Comparison of ENCODE assay signal across 8 cellular contexts in genomic region chr10:80468002-80468401, GRCh38. TPM values are rescaled to one million over a fixed set of nuclear protein-coding genes. Genes with fewer than 3 reads are reported as not detected.
DNase-seq lines count a peak whose midpoint lies in the region; ATAC-seq and TF ChIP-seq lines count a peak whose summit lies in the region.

No MANE protein-coding gene starts in this region.

- no peaks in the 10 kb centered on the region for H3K9me3 ChIP-seq in aorta (ENCODE audit: control insufficient read depth, low read length)

- H3K27me3 Mint-ChIP-seq in activated CD8-positive, alpha-beta T cell treated with anti-CD3 and anti-CD28 coated beads, Interleukin-2, amount 10 ng/mL, durations not matched to agents 7 days and 5 days (ENCODE audit: low read depth): no peaks in the 10 kb centered on the region

- H3K4me1 Mint-ChIP-seq in activated CD8-positive, alpha-beta T cell treated with anti-CD3 and anti-CD28 coated beads, Interleukin-2, amount 10 ng/mL, durations not matched to agents 7 days and 5 days (ENCODE audit: low read depth): peaks cover 98% of the 10 kb centered on the region

- H3K27me3 ChIP-seq in foreskin keratinocyte (no peaks in the 10 kb centered on the region), aorta (ENCODE audit: control insufficient read depth in 1 of 2, insufficient read depth in 2 of 2, low read length in 1 of 2) (no peaks in the 10 kb centered on the region)

- peak overlapping the region; percentile 72 for H3K4me3 Mint-ChIP-seq in activated CD8-positive, alpha-beta T cell treated with anti-CD3 and anti-CD28 coated beads, Interleukin-2, amount 10 ng/mL, durations not matched to agents 7 days and 5 days

- H3K27ac ChIP-seq in foreskin keratinocyte (peak overlapping the region; percentile 47), aorta (ENCODE audit: low read depth in 1 of 2, low read length in 2 of 2) (no peak overlapping the region)

- peaks cover 60% of the 10 kb centered on the region for H3K36me3 Mint-ChIP-seq in activated CD8-positive, alpha-beta T cell treated with anti-CD3 and anti-CD28 coated beads, Interleukin-2, amount 10 ng/mL, durations not matched to agents 7 days and 5 days (ENCODE audit: low read depth)

- no peaks in the 10 kb centered on the region for H3K36me3 ChIP-seq in aorta (ENCODE audit: control insufficient read depth in 1 of 2, insufficient read depth in 2 of 2, low read length in 1 of 2)

- 78 to 84% methylated on average over 6 of the region's 6 CpGs for WGBS in aorta, 2 donors

- H3K27ac Mint-ChIP-seq in activated CD8-positive, alpha-beta T cell treated with anti-CD3 and anti-CD28 coated beads, Interleukin-2, amount 10 ng/mL, durations not matched to agents 7 days and 5 days: peak overlapping the region; percentile 90

- CTCF ChIA-PET in activated CD8-positive, alpha-beta T cell treated with anti-CD3 and anti-CD28 coated beads, Interleukin-2, amount 10 ng/mL, durations not matched to agents 7 days and 5 days (lab: Charles Lee): interaction anchor here (0.6 to 35.6 kb wide), 10 partner anchors 8 to 90 kb away, joined by 3 to 1113 read pairs (median 4); no protein-coding TSS in a partner anchor
- CTCF ChIA-PET in HEK293T (lab: Yijun Ruan, JAX): interaction anchor here (2.4 kb wide), 1 partner anchor 37 kb away, joined by 7 read pairs; no protein-coding TSS in a partner anchor

- H3K4me1 ChIP-seq in foreskin keratinocyte (peaks cover 62% of the 10 kb centered on the region), aorta (ENCODE audit: control insufficient read depth in 1 of 2, insufficient read depth in 2 of 2, low read length in 2 of 2) (no peaks in the 10 kb centered on the region)

- POLR2A ChIA-PET in activated CD8-positive, alpha-beta T cell treated with anti-CD3 and anti-CD28 coated beads, Interleukin-2, amount 10 ng/mL, durations not matched to agents 7 days and 5 days (lab: Charles Lee): interaction anchor here (1.2 to 8.0 kb wide), 7 partner anchors 10 to 43 kb away, joined by 3 to 86 read pairs (median 7); partner anchors contain the start of gene TSPAN14
- POLR2A ChIA-PET in HEK293T (lab: Yijun Ruan, JAX): no interaction called here

- intact Hi-C loops in aorta (cut with DNase I): no loop called here

- DNase-seq in DMS153 treated with DMSO at 0.1 percent for 48 hours (lab: John Stamatoyannopoulos, UW; ENCODE audit: unreplicated experiment): peak; percentile 11
- DNase-seq in activated CD8-positive, alpha-beta T cell treated with anti-CD3 and anti-CD28 coated beads, Interleukin-2, amount 10 ng/mL, durations not matched to agents 7 days and 5 days: peak; percentile 76
- DNase-seq in foreskin keratinocyte: no peak
- DNase-seq in omental fat pad (ENCODE audit: low spot score): no peak
- peak; percentile 67 to 79 for DNase-seq in aorta
- no peak for DNase-seq in cerebellar cortex (ENCODE audit: low spot score)
- DNase-seq in HEK293T (ENCODE audit: extremely low spot score): no peak

- no peaks in the 10 kb centered on the region for H3K9me3 Mint-ChIP-seq in activated CD8-positive, alpha-beta T cell treated with anti-CD3 and anti-CD28 coated beads, Interleukin-2, amount 10 ng/mL, durations not matched to agents 7 days and 5 days (ENCODE audit: insufficient read depth)

- no peak overlapping the region for H3K4me3 ChIP-seq in aorta (ENCODE audit: low read length in 2 of 2)

- peak; percentile 59 for ATAC-seq in activated CD8-positive, alpha-beta T cell treated with anti-CD3 and anti-CD28 coated beads, Interleukin-2, amount 10 ng/mL, durations not matched to agents 7 days and 5 days
- ATAC-seq in foreskin keratinocyte (no peak), omental fat pad (ENCODE audit: low FRiP score) (peak; percentile 45), aorta (ENCODE audit: low FRiP score) (peak; percentile 76), HG03108 (IDR thresholded peaks at IDR 0.05; ENCODE audit: unreplicated experiment) (no peak)

- TF ChIP-seq CTCF in foreskin keratinocyte (conservative IDR thresholded peaks at IDR 0.05) (no peak), omental fat pad (IDR thresholded peaks at IDR 0.05) (no peak)

TF ChIP-seq in HEK293T, 16 proteins besides CTCF, POLR2A, EP300 and RAD21:
- TF ChIP-seq SUZ12 (IDR thresholded peaks at IDR 0.05) (no peak), BHLHE40 (IDR thresholded peaks at IDR 0.05; ENCODE audit: borderline replicate concordance) (no peak), ZNF384 (IDR thresholded peaks at IDR 0.05) (no peak), HDGF (IDR thresholded peaks at IDR 0.05; ENCODE audit: borderline replicate concordance) (no peak), ARNT (IDR thresholded peaks at IDR 0.05) (no peak), FOXK2 (IDR thresholded peaks at IDR 0.05) (no peak), LEF1 (IDR thresholded peaks at IDR 0.05; ENCODE audit: borderline replicate concordance) (no peak), FOXM1 (IDR thresholded peaks at IDR 0.05; ENCODE audit: borderline replicate concordance) (no peak), SP1 (IDR thresholded peaks at IDR 0.05) (no peak), ELF4 (IDR thresholded peaks at IDR 0.05) (no peak), FOXA1 (IDR thresholded peaks at IDR 0.05) (no peak), PKNOX1 (IDR thresholded peaks at IDR 0.05) (no peak), TARDBP (IDR thresholded peaks at IDR 0.05) (no peak)

RNA-seq across cellular contexts. Expression of gene TSPAN14, which starts 13.9 kb away (rescaled TPM):
- total RNA-seq in activated CD8-positive, alpha-beta T cell treated with anti-CD3 and anti-CD28 coated beads, Interleukin-2, amount 10 ng/mL, durations not matched to agents 7 days and 5 days: 100 to 1,000 TPM; 109 to 117 TPM
- total RNA-seq in foreskin keratinocyte (105 and 139 TPM in 2 replicates), omental fat pad (100 to 1,000 TPM in 2 of 4 donors, 10 to 100 TPM in 2; 42.4 to 114 (median 91.6) TPM), aorta (10 to 100 TPM; 59.5 to 61.5 TPM)
- polyA plus RNA-seq in foreskin keratinocyte (76.4 and 110 TPM in 2 replicates), aorta (10 to 100 TPM; 12.3 to 13.8 TPM)

RNA-seq across cellular contexts. Expression of gene PRXL2A, which starts 59.7 kb away (rescaled TPM):
- 10 to 100 TPM; 14.9 to 15.3 TPM for total RNA-seq in activated CD8-positive, alpha-beta T cell treated with anti-CD3 and anti-CD28 coated beads, Interleukin-2, amount 10 ng/mL, durations not matched to agents 7 days and 5 days
- total RNA-seq in foreskin keratinocyte (39.8 and 53.7 TPM in 2 replicates), omental fat pad (100 to 1,000 TPM; 218 to 456 (median 415) TPM), aorta (10 to 100 TPM; 39.7 to 43.1 TPM)
- polyA plus RNA-seq in foreskin keratinocyte (35.0 and 58.5 TPM in 2 replicates), aorta (10 to 100 TPM; 15.6 to 32.3 TPM)

Comparison
In these comparisons a context has a peak if more than half of its experiments do, and no peak if none do; other contexts are left out.
1. DNase-seq: peak in DMS153 treated with DMSO at 0.1 percent for 48 hours (single experiment), activated CD8-positive, alpha-beta T cell treated with anti-CD3 and anti-CD28 coated beads, Interleukin-2, amount 10 ng/mL, durations not matched to agents 7 days and 5 days (single experiment) and aorta (2 of 2); none in foreskin keratinocyte (0 of 2), omental fat pad (single experiment), cerebellar cortex (single experiment) and HEK293T (single experiment).
2. ATAC-seq: peak in activated CD8-positive, alpha-beta T cell treated with anti-CD3 and anti-CD28 coated beads, Interleukin-2, amount 10 ng/mL, durations not matched to agents 7 days and 5 days (single experiment), omental fat pad (single experiment) and aorta (single experiment); none in foreskin keratinocyte (single experiment) and HG03108 (single experiment).